In the genomic region with DNA sequence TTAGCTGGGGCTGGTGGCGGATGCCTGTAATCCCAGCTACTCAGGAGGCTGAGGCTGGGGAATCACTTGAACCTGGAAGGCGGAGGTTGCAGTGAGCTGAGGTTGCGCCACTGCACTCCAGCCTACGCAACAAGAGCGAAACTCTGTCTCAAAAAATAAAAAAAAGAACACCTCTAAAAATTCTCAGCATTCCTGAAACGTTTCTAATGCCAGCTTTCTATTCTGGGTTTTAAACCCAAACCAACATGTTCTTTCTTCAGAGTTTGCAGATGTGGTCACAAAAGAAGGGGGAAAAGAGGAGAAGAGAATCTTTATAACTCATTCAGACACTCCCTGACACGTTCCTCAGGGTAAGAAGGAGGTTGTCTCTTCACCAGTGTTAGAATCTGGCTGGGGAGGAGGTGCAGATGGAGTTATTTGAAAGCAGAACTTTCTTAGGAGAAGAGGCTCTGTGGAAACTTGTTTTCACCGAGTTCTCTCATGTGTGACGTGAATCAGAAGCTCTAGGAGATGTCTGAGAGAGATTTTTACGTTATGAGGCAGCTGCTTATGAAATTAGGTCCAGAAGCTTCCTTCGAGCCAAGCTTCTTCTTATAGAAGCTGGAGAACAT, we compare ENCODE assay signal across 14 cellular contexts. TPM values are rescaled to one million over a fixed set of nuclear protein-coding genes. Genes with fewer than 3 reads are reported as not detected.
DNase-seq lines count a peak whose midpoint lies in the region; ATAC-seq, FAIRE-seq and TF ChIP-seq lines count a peak whose summit lies in the region.
"Had no signal": no experiment of that assay in that cellular context is flagged by ENCODE, and none has a peak within 500 bp of the region (broad histone marks: within the 10 kb centered on the region; RNA-seq: fewer than 3 reads in every experiment).

No MANE protein-coding gene starts in this region.

- peaks cover 21% of the 10 kb centered on the region for H3K4me1 ChIP-seq in A673 (ENCODE audit: insufficient read depth, low read length, poor library complexity, severe bottlenecking)
- peaks cover 6% of the 10 kb centered on the region for H3K4me1 ChIP-seq in mesodermal cell (ENCODE audit: control insufficient read depth, insufficient read depth, low read length, poor library complexity, severe bottlenecking)
- no peaks in the 10 kb centered on the region for H3K4me1 ChIP-seq in psoas muscle
- H3K4me1 ChIP-seq: testis had no signal

- no TSS peak for BruUV-seq in A673 (replicated peaks; lab: Mats Ljungman, UMichigan)

- H3K4me3 ChIP-seq in A673 (ENCODE audit: low read depth, low read length, poor library complexity, severe bottlenecking), result no peak overlapping the region
- H3K4me3 ChIP-seq in bronchial epithelial cell (ENCODE audit: low read depth, low read length), result peak overlapping the region; percentile 18
- no peak overlapping the region for H3K4me3 ChIP-seq in mesodermal cell (ENCODE audit: extremely low read depth, insufficient read depth, low read length, poor library complexity, severe bottlenecking)
- no peak overlapping the region for H3K4me3 ChIP-seq in psoas muscle
- H3K4me3 ChIP-seq: skin epidermis, testis had no signal

- no peaks in the 10 kb centered on the region for H3K36me3 ChIP-seq in A673 (ENCODE audit: insufficient read depth, low read length, poor library complexity, severe bottlenecking)
- no peaks in the 10 kb centered on the region for H3K36me3 ChIP-seq in bronchial epithelial cell (ENCODE audit: control insufficient read depth, insufficient read depth, low read length)
- no peaks in the 10 kb centered on the region for H3K36me3 ChIP-seq in mesodermal cell (ENCODE audit: control insufficient read depth, insufficient read depth, low read length)
- no peaks in the 10 kb centered on the region for H3K36me3 ChIP-seq in psoas muscle (ENCODE audit: insufficient read depth in 1 of 2, low read depth in 1 of 2)

- ATAC-seq in psoas muscle (no peak), GM21786 (IDR thresholded peaks at IDR 0.05; ENCODE audit: unreplicated experiment) (no peak)

- no peaks in the 10 kb centered on the region for H3K9me3 ChIP-seq in A673 (ENCODE audit: low read depth, low read length, poor library complexity, severe bottlenecking)
- no peaks in the 10 kb centered on the region for H3K9me3 ChIP-seq in mesodermal cell (ENCODE audit: control insufficient read depth, low read length)
- H3K9me3 ChIP-seq in psoas muscle, result no peaks in the 10 kb centered on the region
- H3K9me3 ChIP-seq: testis had no signal

- TF ChIP-seq CTCF in A673 (conservative IDR thresholded peaks at IDR 0.05; ENCODE audit: low read depth, low read length) (no peak), bronchial epithelial cell (IDR thresholded peaks at IDR 0.05; ENCODE audit: insufficient read depth, low read length, severe bottlenecking) (no peak), psoas muscle (IDR thresholded peaks at IDR 0.05) (no peak)

- WGBS in mesodermal cell (ENCODE audit: insufficient coverage in 2 of 2), 2 experiments, result 86 to 90% methylated on average over 8 to 9 of the region's 11 CpGs
- WGBS in psoas muscle, 3 donors, result 47 to 53% (median 53%) methylated on average over 11 of the region's 11 CpGs

- H3K27ac ChIP-seq in A673 (ENCODE audit: low read depth, low read length, poor library complexity, severe bottlenecking), result peak overlapping the region; percentile 67
- peak overlapping the region; percentile 49 for H3K27ac ChIP-seq in mesodermal cell (ENCODE audit: low read depth, low read length, severe bottlenecking)
- H3K27ac ChIP-seq in psoas muscle, result no peak overlapping the region
- H3K27ac ChIP-seq: testis had no signal

- POLR2A ChIA-PET in A673 (lab: Charles Lee; ENCODE audit: low non-redundant PET), result interaction anchor here (0.6 kb wide), 2 partner anchors 129 to 185 kb away, joined by 4 to 7 read pairs; no protein-coding TSS in a partner anchor

- CTCF ChIA-PET in A673 (lab: Charles Lee), result interaction anchor here (0.6 kb wide), 3 partner anchors 17 to 551 kb away, joined by 3 to 11 read pairs (median 3); no protein-coding TSS in a partner anchor

- no peak for FAIRE-seq in bronchial epithelial cell (lab: Jason Lieb, UNC)
- FAIRE-seq: A204.1 had no signal

- H3K27me3 ChIP-seq in A673 (replicated peaks; ENCODE audit: insufficient read depth, low read depth, low read length, poor library complexity) (no peaks in the 10 kb centered on the region), bronchial epithelial cell (ENCODE audit: control insufficient read depth, insufficient read depth, low read length) (no peaks in the 10 kb centered on the region), psoas muscle (ENCODE audit: insufficient read depth in 3 of 3, low read length in 2 of 3) (no peaks in the 10 kb centered on the region)
- H3K27me3 ChIP-seq: testis had no signal

- intact Hi-C loops in A673 (cut with micrococcal nuclease; ENCODE audit: unreplicated experiment) (no loop called here), psoas muscle (cut with DNase I) (no loop called here)

- peak; percentile 34 for DNase-seq in A673 (ENCODE audit: low spot score)
- peak; percentile 38 for DNase-seq in HK-2 (ENCODE audit: unreplicated experiment)
- DNase-seq in bronchial epithelial cell (ENCODE audit: low read depth), result peak; percentile 83
- DNase-seq in psoas muscle, result no peak
- no peak for DNase-seq in activated gamma-delta T cell treated with Interleukin-2 at 50 U/mL for 16 hours
- no peak for DNase-seq in DMS79 treated with DMSO at 0.1 percent for 48 hours (lab: John Stamatoyannopoulos, UW)
- DNase-seq: activated naive CD8-positive, alpha-beta T cell treated with anti-CD3 and anti-CD28 coated beads, Interleukin-2, amount 10 ng/mL, durations not matched to agents 7 days and 5 days; hippocampal formation; NCI-H187; testis had no signal

RNA-seq across cellular contexts. Expression of a gene that starts 17.8 kb away (rescaled TPM):
- not detected in 2 replicates for total RNA-seq in A673 (2021)
- not detected in 2 replicates for total RNA-seq in bronchial epithelial cell
- polyA plus RNA-seq in mesodermal cell (2013, experiment 1 of 2), result not detected
- polyA plus RNA-seq in mesodermal cell (2013, experiment 2 of 2), result not detected
- total RNA-seq in psoas muscle, result under 1 TPM in 1 of 4 donors, not detected in 3; 0.08 TPM
- polyA plus RNA-seq in psoas muscle, result under 1 TPM in 2 of 3 donors, not detected in 1; 0.01 to 0.13 TPM

RNA-seq across cellular contexts. Expression of a gene that starts 28.7 kb away (rescaled TPM):
- total RNA-seq in A673 (2021) (76.2 and 93.2 TPM in 2 replicates), bronchial epithelial cell (87.9 and 89.8 TPM in 2 replicates), psoas muscle (10 to 100 TPM; 56.7 to 63.1 (median 60.0) TPM)
- 121 TPM for polyA plus RNA-seq in mesodermal cell (2013, experiment 1 of 2)
- 106 TPM for polyA plus RNA-seq in mesodermal cell (2013, experiment 2 of 2)
- polyA plus RNA-seq in psoas muscle, result 100 to 1,000 TPM in 1 of 3 donors, 10 to 100 TPM in 2; 39.5 to 179 (median 74.0) TPM

RNA-seq across cellular contexts. Expression of a gene that starts 49.2 kb away (rescaled TPM):
- total RNA-seq in A673 (2021) (208 and 218 TPM in 2 replicates), bronchial epithelial cell (52.1 and 53.4 TPM in 2 replicates), psoas muscle (10 to 100 TPM; 29.5 to 54.0 (median 46.7) TPM)
- 88.4 TPM for polyA plus RNA-seq in mesodermal cell (2013, experiment 1 of 2)
- 95.4 TPM for polyA plus RNA-seq in mesodermal cell (2013, experiment 2 of 2)
- 10 to 100 TPM; 28.8 to 56.6 (median 42.0) TPM for polyA plus RNA-seq in psoas muscle

Comparison
In these comparisons a context has a peak if more than half of its experiments do, and no peak if none do; other contexts are left out.
1. DNase-seq: peak in A673 (single experiment), HK-2 (single experiment) and bronchial epithelial cell (single experiment); none in psoas muscle (0 of 2), activated gamma-delta T cell treated with Interleukin-2 at 50 U/mL for 16 hours (single experiment) and DMS79 treated with DMSO at 0.1 percent for 48 hours (single experiment).